In the genomic region with DNA sequence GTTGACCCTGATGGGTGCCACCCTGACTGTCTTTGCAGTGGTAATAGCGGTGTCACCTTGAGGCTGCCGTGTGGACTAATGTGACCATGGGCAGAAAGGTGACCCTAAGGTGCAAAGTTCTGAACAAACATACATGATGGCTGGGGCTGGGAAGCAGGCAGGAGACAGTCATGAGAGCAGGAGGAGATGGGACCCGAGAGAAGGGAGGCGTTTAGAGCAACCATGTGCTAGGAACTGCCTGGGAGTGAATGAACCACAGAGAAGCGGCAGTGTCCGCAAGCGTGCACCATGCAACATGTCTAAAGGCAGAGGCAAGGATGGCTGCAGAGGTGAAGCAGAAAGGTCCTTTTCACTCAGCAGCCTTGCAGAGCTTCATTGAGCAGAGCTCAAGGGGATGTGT, we compare ENCODE assay signal across 22 cellular contexts.
DNase-seq lines count a peak whose midpoint lies in the region; ATAC-seq lines count a peak whose summit lies in the region.
"Had no signal": no experiment of that assay in that cellular context is flagged by ENCODE, and none has a peak within 500 bp of the region (broad histone marks: within the 10 kb centered on the region; RNA-seq: fewer than 3 reads in every experiment).

No MANE protein-coding gene starts in this region.

- CTCF ChIA-PET in CD4-positive, alpha-beta memory T cell (lab: Charles Lee; ENCODE audit: partially characterized antibody) = no interaction called here

- H3K36me3 ChIP-seq in neuronal stem cell (replicated peaks in 1 of 2; ENCODE audit: control insufficient read depth in 2 of 2, insufficient read depth in 2 of 2, low read length in 2 of 2) = no peaks in the 10 kb centered on the region
- no peaks in the 10 kb centered on the region for H3K36me3 ChIP-seq in CD4-positive, alpha-beta memory T cell (ENCODE audit: insufficient read depth, low read length)
- no peaks in the 10 kb centered on the region for H3K36me3 ChIP-seq in trophoblast cell (ENCODE audit: control insufficient read depth in 1 of 2, insufficient read depth in 2 of 2, low read length in 2 of 2)
- H3K36me3 ChIP-seq: BLaER1 treated with 17β-estradiol and CSF1 and Interleukin-3, amounts not matched to agents 10 nM and 100 nM had no signal

- H3K4me3 ChIP-seq in neuronal stem cell (ENCODE audit: low read length in 2 of 2) = no peak overlapping the region
- H3K4me3 ChIP-seq in CD4-positive, alpha-beta memory T cell (ENCODE audit: low read length in 2 of 2) = no peak overlapping the region
- no peak overlapping the region for H3K4me3 ChIP-seq in trophoblast cell (ENCODE audit: low read depth, low read length)
- H3K4me3 ChIP-seq: A549; BLaER1 treated with 17β-estradiol and CSF1 and Interleukin-3, amounts not matched to agents 10 nM and 100 nM; GM12878 had no signal

- peak overlapping the region; percentile 3 for H3K14ac ChIP-seq in neuronal stem cell (ENCODE audit: low read length)
- no peak overlapping the region for H3K14ac ChIP-seq in trophoblast cell (ENCODE audit: low read length)

- H3K27me3 Mint-ChIP-seq in activated naive CD8-positive, alpha-beta T cell treated with anti-CD3 and anti-CD28 coated beads, Interleukin-2, amount 10 ng/mL, durations not matched to agents 7 days and 5 days = no peaks in the 10 kb centered on the region
- no peaks in the 10 kb centered on the region for H3K27me3 Mint-ChIP-seq in activated naive CD8-positive, alpha-beta T cell treated with anti-CD3 and anti-CD28 coated beads, Interleukin-2, amount 50 U/mL, for 24 hours
- H3K27me3 Mint-ChIP-seq in CD4-positive, alpha-beta memory T cell = no peaks in the 10 kb centered on the region
- H3K27me3 Mint-ChIP-seq: B cell; CD4-positive, alpha-beta T cell had no signal

- H2BK15ac ChIP-seq in neuronal stem cell (ENCODE audit: low read length) = no peak overlapping the region

- no peaks in the 10 kb centered on the region for H3K79me2 ChIP-seq in trophoblast cell (ENCODE audit: control insufficient read depth, insufficient read depth, low read length, poor library complexity)

- intact Hi-C loops in CD4-positive, alpha-beta memory T cell (cut with micrococcal nuclease) = no loop called here

- H3K79me1 ChIP-seq in neuronal stem cell (ENCODE audit: low read depth, low read length) (no peaks in the 10 kb centered on the region), trophoblast cell (ENCODE audit: low read length) (no peaks in the 10 kb centered on the region)

- H2BK12ac ChIP-seq in neuronal stem cell (ENCODE audit: low read length) (no peak overlapping the region), trophoblast cell (ENCODE audit: low read length) (no peak overlapping the region)

- H3K4me1 ChIP-seq in neuronal stem cell (ENCODE audit: control insufficient read depth in 2 of 2, insufficient read depth in 1 of 2, low read depth in 1 of 2, low read length in 2 of 2) (no peaks in the 10 kb centered on the region), trophoblast cell (ENCODE audit: control insufficient read depth in 1 of 2, insufficient read depth in 2 of 2, low read length in 2 of 2) (no peaks in the 10 kb centered on the region)
- H3K4me1 ChIP-seq in CD4-positive, alpha-beta memory T cell (ENCODE audit: insufficient read depth, low read length) = no peaks in the 10 kb centered on the region
- H3K4me1 ChIP-seq: A549; BLaER1 treated with 17β-estradiol and CSF1 and Interleukin-3, amounts not matched to agents 10 nM and 100 nM had no signal

- no peaks in the 10 kb centered on the region for H3K27me3 ChIP-seq in neuronal stem cell (ENCODE audit: control insufficient read depth in 3 of 3, insufficient read depth in 3 of 3, low read depth in 1 of 3, low read length in 3 of 3)
- H3K27me3 ChIP-seq in CD4-positive, alpha-beta memory T cell (ENCODE audit: insufficient read depth, low read length) = no peaks in the 10 kb centered on the region
- H3K27me3 ChIP-seq in trophoblast cell (ENCODE audit: insufficient read depth, low read length) = no peaks in the 10 kb centered on the region
- H3K27me3 ChIP-seq: BLaER1 treated with 17β-estradiol and CSF1 and Interleukin-3, amounts not matched to agents 10 nM and 100 nM had no signal

- H3K9me3 ChIP-seq in neuronal stem cell (replicated peaks in 1 of 2; ENCODE audit: control insufficient read depth in 2 of 2, insufficient read depth in 1 of 2, low read depth in 1 of 2, low read length in 2 of 2) = no peaks in the 10 kb centered on the region
- H3K9me3 ChIP-seq in CD4-positive, alpha-beta memory T cell (ENCODE audit: control insufficient read depth in 1 of 2, low read length in 2 of 2) = no peaks in the 10 kb centered on the region
- H3K9me3 ChIP-seq in trophoblast cell (ENCODE audit: insufficient read depth, low read depth, low read length) = peaks cover 3% of the 10 kb centered on the region
- H3K9me3 ChIP-seq: A549; BLaER1 treated with 17β-estradiol and CSF1 and Interleukin-3, amounts not matched to agents 10 nM and 100 nM had no signal

- H3K36me3 Mint-ChIP-seq in activated naive CD8-positive, alpha-beta T cell treated with anti-CD3 and anti-CD28 coated beads, Interleukin-2, amount 10 ng/mL, durations not matched to agents 7 days and 5 days = no peaks in the 10 kb centered on the region
- no peaks in the 10 kb centered on the region for H3K36me3 Mint-ChIP-seq in activated naive CD8-positive, alpha-beta T cell treated with anti-CD3 and anti-CD28 coated beads, Interleukin-2, amount 50 U/mL, for 24 hours (ENCODE audit: low read depth)
- no peaks in the 10 kb centered on the region for H3K36me3 Mint-ChIP-seq in CD4-positive, alpha-beta memory T cell
- H3K36me3 Mint-ChIP-seq: CD8-positive, alpha-beta memory T cell had no signal

- no peak overlapping the region for H3K27ac ChIP-seq in neuronal stem cell (replicated peaks; ENCODE audit: low read length)
- no peak overlapping the region for H3K27ac ChIP-seq in CD4-positive, alpha-beta memory T cell (ENCODE audit: low read depth, low read length)
- H3K27ac ChIP-seq in trophoblast cell (ENCODE audit: low read depth, low read length) = no peak overlapping the region
- H3K27ac ChIP-seq: 22Rv1; A549; BLaER1 treated with 17β-estradiol and CSF1 and Interleukin-3, amounts not matched to agents 10 nM and 100 nM; C4-2B had no signal

- H2BK120ac ChIP-seq in neuronal stem cell (ENCODE audit: low read depth, low read length) (no peak overlapping the region), trophoblast cell (ENCODE audit: insufficient read depth, low read length, poor library complexity) (no peak overlapping the region)

- H3K9me3 Mint-ChIP-seq in activated naive CD8-positive, alpha-beta T cell treated with anti-CD3 and anti-CD28 coated beads, Interleukin-2, amount 10 ng/mL, durations not matched to agents 7 days and 5 days = no peaks in the 10 kb centered on the region
- H3K9me3 Mint-ChIP-seq in activated naive CD8-positive, alpha-beta T cell treated with anti-CD3 and anti-CD28 coated beads, Interleukin-2, amount 50 U/mL, for 24 hours = no peaks in the 10 kb centered on the region
- peaks cover 0 to 3% (median 0%) of the 10 kb centered on the region in 8 donors for H3K9me3 Mint-ChIP-seq in CD4-positive, alpha-beta memory T cell
- H3K9me3 Mint-ChIP-seq: CD4-positive, alpha-beta T cell had no signal

- no peak overlapping the region for H2BK5ac ChIP-seq in neuronal stem cell (ENCODE audit: low read length)
- H2BK5ac ChIP-seq in trophoblast cell (ENCODE audit: low read depth, low read length, poor library complexity) = no peak overlapping the region

- no peak overlapping the region for H3K4me2 ChIP-seq in neuronal stem cell (ENCODE audit: insufficient read depth, low read length, poor library complexity, severe bottlenecking)
- H3K4me2 ChIP-seq in trophoblast cell (ENCODE audit: low read length) = no peak overlapping the region
- H3K4me2 ChIP-seq: A549; BLaER1 treated with 17β-estradiol and CSF1 and Interleukin-3, amounts not matched to agents 10 nM and 100 nM had no signal

- no peak for ATAC-seq in activated naive CD8-positive, alpha-beta T cell treated with anti-CD3 and anti-CD28 coated beads, Interleukin-2, amount 10 ng/mL, durations not matched to agents 7 days and 5 days (ENCODE audit: low read depth)
- ATAC-seq in activated naive CD8-positive, alpha-beta T cell treated with anti-CD3 and anti-CD28 coated beads, Interleukin-2, amount 50 U/mL, for 24 hours = no peak
- ATAC-seq: A549, GM12878 had no signal

- H2AFZ ChIP-seq in neuronal stem cell (ENCODE audit: low read length) = no peak overlapping the region
- H2AFZ ChIP-seq in trophoblast cell (ENCODE audit: insufficient read depth, low read length, poor library complexity) = no peak overlapping the region

- peak overlapping the region; percentile 54 for H3K27ac Mint-ChIP-seq in activated naive CD8-positive, alpha-beta T cell treated with anti-CD3 and anti-CD28 coated beads, Interleukin-2, amount 10 ng/mL, durations not matched to agents 7 days and 5 days
- H3K27ac Mint-ChIP-seq in activated naive CD8-positive, alpha-beta T cell treated with anti-CD3 and anti-CD28 coated beads, Interleukin-2, amount 50 U/mL, for 24 hours = no peak overlapping the region
- no peak overlapping the region for H3K27ac Mint-ChIP-seq in CD4-positive, alpha-beta memory T cell
- H3K27ac Mint-ChIP-seq: B cell; CD4-positive, alpha-beta T cell; CD8-positive, alpha-beta memory T cell had no signal

- H4K8ac ChIP-seq in neuronal stem cell (ENCODE audit: low read depth, low read length) (no peak overlapping the region), trophoblast cell (ENCODE audit: low read depth, low read length) (no peak overlapping the region)

- H3K23ac ChIP-seq in neuronal stem cell (ENCODE audit: low read depth, low read length, poor library complexity) = peak overlapping the region; percentile 28
- no peak overlapping the region for H3K23ac ChIP-seq in trophoblast cell (ENCODE audit: low read length)

- H2AK5ac ChIP-seq in neuronal stem cell (ENCODE audit: low read depth, low read length) (no peak overlapping the region), trophoblast cell (ENCODE audit: low read length) (no peak overlapping the region)

- H3K4me3 Mint-ChIP-seq in activated naive CD8-positive, alpha-beta T cell treated with anti-CD3 and anti-CD28 coated beads, Interleukin-2, amount 10 ng/mL, durations not matched to agents 7 days and 5 days = no peak overlapping the region
- no peak overlapping the region for H3K4me3 Mint-ChIP-seq in activated naive CD8-positive, alpha-beta T cell treated with anti-CD3 and anti-CD28 coated beads, Interleukin-2, amount 50 U/mL, for 24 hours
- H3K4me3 Mint-ChIP-seq in CD4-positive, alpha-beta memory T cell = no peak overlapping the region
- H3K4me3 Mint-ChIP-seq: B cell; CD4-positive, alpha-beta T cell; CD8-positive, alpha-beta memory T cell had no signal

- WGBS in neuronal stem cell (ENCODE audit: extremely low coverage in 2 of 2, insufficient read length in 2 of 2, insufficient replicate concordance in 1 of 2), 2 donors = no CpG with 5 or more reads among the region's 7 CpGs
- WGBS in trophoblast cell (ENCODE audit: extremely low coverage, insufficient coverage, insufficient read length) = no CpG with 5 or more reads among the region's 7 CpGs

- POLR2A ChIA-PET in activated naive CD8-positive, alpha-beta T cell treated with anti-CD3 and anti-CD28 coated beads, Interleukin-2, amount 10 ng/mL, durations not matched to agents 7 days and 5 days (lab: Charles Lee) = no interaction called here
- POLR2A ChIA-PET in CD4-positive, alpha-beta memory T cell (lab: Charles Lee; ENCODE audit: partially characterized antibody) = no interaction called here

- H3K4ac ChIP-seq in neuronal stem cell (ENCODE audit: low read length) (no peak overlapping the region), trophoblast cell (ENCODE audit: low read depth, low read length) (no peak overlapping the region)

- no peak for DNase-seq in activated naive CD8-positive, alpha-beta T cell treated with anti-CD3 and anti-CD28 coated beads, Interleukin-2, amount 10 ng/mL, durations not matched to agents 7 days and 5 days
- no peak for DNase-seq in activated naive CD8-positive, alpha-beta T cell treated with anti-CD3 and anti-CD28 coated beads, Interleukin-2, amount 50 U/mL, for 24 hours
- no peak for DNase-seq in neuronal stem cell (ENCODE audit: low spot score)
- DNase-seq in CD4-positive, alpha-beta memory T cell = no peak
- no peak for DNase-seq in trophoblast cell
- DNase-seq: AML-193; CD4-positive, alpha-beta T cell; CD8-positive, alpha-beta memory T cell; COR-L47; DMS 273 treated with DMSO at 0.1 percent for 48 hours; DMS153; DMS53; DMS79; DND-41; EL; GDM1 had no signal

- no peak overlapping the region for H4K91ac ChIP-seq in neuronal stem cell (ENCODE audit: low read depth, low read length, poor library complexity)
- no peak overlapping the region for H4K91ac ChIP-seq in trophoblast cell (ENCODE audit: low read depth, low read length)

- H4K12ac ChIP-seq in trophoblast cell (ENCODE audit: low read depth, low read length) = no peak overlapping the region

- no peak overlapping the region for H3K18ac ChIP-seq in neuronal stem cell (ENCODE audit: low read length)
- H3K18ac ChIP-seq in trophoblast cell (ENCODE audit: low read length) = no peak overlapping the region

- no peak overlapping the region for H3K9ac ChIP-seq in neuronal stem cell (ENCODE audit: low read depth, low read length, poor library complexity)
- no peak overlapping the region for H3K9ac ChIP-seq in trophoblast cell (ENCODE audit: low read length)
- H3K9ac ChIP-seq: BLaER1 treated with 17β-estradiol and CSF1 and Interleukin-3, amounts not matched to agents 10 nM and 100 nM had no signal

- H3K4me1 Mint-ChIP-seq in activated naive CD8-positive, alpha-beta T cell treated with anti-CD3 and anti-CD28 coated beads, Interleukin-2, amount 10 ng/mL, durations not matched to agents 7 days and 5 days = peaks cover 7% of the 10 kb centered on the region
- no peaks in the 10 kb centered on the region for H3K4me1 Mint-ChIP-seq in activated naive CD8-positive, alpha-beta T cell treated with anti-CD3 and anti-CD28 coated beads, Interleukin-2, amount 50 U/mL, for 24 hours
- H3K4me1 Mint-ChIP-seq in CD4-positive, alpha-beta memory T cell = peaks cover 0 to 6% (median 0%) of the 10 kb centered on the region in 4 donors
- H3K4me1 Mint-ChIP-seq: B cell had no signal
